In the genomic region with DNA sequence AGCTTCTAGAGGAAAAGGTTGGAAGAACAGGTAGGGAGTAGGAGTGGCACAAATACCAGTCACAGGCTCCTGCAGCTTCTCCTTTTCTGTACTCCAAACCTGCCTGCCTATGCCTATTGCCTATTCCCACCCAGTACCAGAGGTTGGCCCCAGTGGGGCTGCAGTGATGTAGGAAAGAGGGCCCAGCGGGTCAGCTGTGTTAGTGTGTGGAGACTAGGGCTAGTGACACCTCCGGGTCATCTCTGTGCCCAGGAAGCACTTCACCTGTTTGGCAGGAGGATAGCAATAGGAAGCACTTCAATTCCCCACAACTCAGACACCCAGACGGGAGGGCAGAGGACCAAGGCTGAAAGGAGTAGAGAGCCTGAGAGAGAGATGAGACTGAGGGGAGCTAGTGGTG, we compare ENCODE assay signal across 6 cellular contexts. TPM values are rescaled to one million over a fixed set of nuclear protein-coding genes. Genes with fewer than 3 reads are reported as not detected.
DNase-seq lines count a peak whose midpoint lies in the region; ATAC-seq, FAIRE-seq and TF ChIP-seq lines count a peak whose summit lies in the region.
"Not testable (repeated sequence)": the region's sequence is repeated elsewhere in the genome, so short reads cannot be mapped to it uniquely, and the experiment has no call there.

No MANE protein-coding gene starts in this region.

- not testable (repeated sequence) for TF ChIP-seq RAD21 in GM12878 (IDR thresholded peaks at IDR 0.05; ENCODE audit: insufficient read depth, low read depth, low read length)

- not testable (repeated sequence) for H3K9me3 ChIP-seq in HUES64 (ENCODE audit: insufficient read depth, low read depth, low read length); GM12878 (replicated peaks; ENCODE audit: control insufficient read depth, insufficient read depth, low read length); heart left ventricle; parathyroid adenoma (ENCODE audit: control insufficient read depth, low read length)

- H3K79me2 ChIP-seq in GM12878 (ENCODE audit: control insufficient read depth, insufficient read depth, low read length), result peaks cover 27% of the 10 kb centered on the region
- not testable (repeated sequence) for H3K79me2 ChIP-seq in parathyroid adenoma

- H3K4me3 ChIP-seq in HUES64 (ENCODE audit: low read length) (peak overlapping the region; percentile 39), GM12878 (peak overlapping the region; percentile 66), heart left ventricle (peak overlapping the region in 10 of 12 donors; percentile 4 to 55 (median 45))
- H3K4me3 ChIP-seq in parathyroid adenoma (ENCODE audit: low read depth, low read length), result not testable (repeated sequence)

- H3K27ac ChIP-seq in HUES64 (ENCODE audit: low read depth, low read length); parathyroid adenoma: not testable (repeated sequence)
- H3K27ac ChIP-seq in GM12878 (ENCODE audit: control insufficient read depth, insufficient read depth), result peak overlapping the region; percentile 14; the same call in 1 of the 2 replicates
- H3K27ac ChIP-seq in heart left ventricle, result peak overlapping the region in 10 of 12 donors; percentile 17 to 84 (median 72)

- H3K4me1 Mint-ChIP-seq in CD14-positive monocyte, result peaks cover 22% of the 10 kb centered on the region
- H3K4me1 Mint-ChIP-seq in activated CD4-positive, alpha-beta T cell treated with anti-CD3 and anti-CD28 coated beads, Interleukin-2, amount 10 ng/mL, durations not matched to agents 24 days and 14 days, result peaks cover 58% of the 10 kb centered on the region

- not testable (repeated sequence) for DNase-seq in CD14-positive monocyte (ENCODE audit: low spot score); GM12878 (ENCODE audit: low read depth, low spot score); heart left ventricle
- peak; percentile 67 for DNase-seq in activated CD4-positive, alpha-beta T cell treated with anti-CD3 and anti-CD28 coated beads, Interleukin-2, amount 10 ng/mL, durations not matched to agents 24 days and 14 days

- not testable (repeated sequence) for H4K20me1 ChIP-seq in GM12878 (ENCODE audit: control insufficient read depth, insufficient read depth)

- ATAC-seq in GM12878, heart left ventricle: not testable (repeated sequence)

- RAD21 ChIA-PET in GM12878 (lab: Charles Lee; ENCODE audit: unreplicated experiment), result interaction anchor here (0.6 to 3.3 kb wide), 6 partner anchors 10 to 144 kb away, joined by 3 to 38 read pairs (median 3); a partner anchor contains a TSS

- not testable (repeated sequence) for H2AFZ ChIP-seq in GM12878 (ENCODE audit: control insufficient read depth, low read depth, low read length)
- peak overlapping the region; percentile 24 for H2AFZ ChIP-seq in parathyroid adenoma

- H3K36me3 ChIP-seq in HUES64 (ENCODE audit: insufficient read depth, low read length) (peaks cover 43% of the 10 kb centered on the region), GM12878 (ENCODE audit: control insufficient read depth in 2 of 2, insufficient read depth in 2 of 2, low read length in 1 of 2) (peaks cover 7 to 21% of the 10 kb centered on the region in 2 experiments; a peak in 3 of 4 replicates), heart left ventricle (peaks cover 0 to 12% (median 3%) of the 10 kb centered on the region in 9 donors)
- H3K36me3 ChIP-seq in parathyroid adenoma (ENCODE audit: control insufficient read depth, insufficient read depth, low read length), result not testable (repeated sequence)

- POLR2A ChIA-PET in GM12878 (lab: Charles Lee), result interaction anchor here (0.5 to 7.1 kb wide), 16 partner anchors 10 to 374 kb away, joined by 3 to 91 read pairs (median 4); a partner anchor contains a TSS

- peaks cover 18% of the 10 kb centered on the region; the same call in 1 of the 2 replicates for H3K27me3 ChIP-seq in HUES64 (ENCODE audit: insufficient read depth, low read length)
- not testable (repeated sequence) for H3K27me3 ChIP-seq in GM12878 (replicated peaks in 1 of 2; ENCODE audit: control insufficient read depth in 2 of 2, insufficient read depth in 2 of 2, low read length in 1 of 2); heart left ventricle; parathyroid adenoma (ENCODE audit: control insufficient read depth, insufficient read depth, low read length)

- TF ChIP-seq EP300 in GM12878 (IDR thresholded peaks at IDR 0.05; ENCODE audit: borderline replicate concordance in 1 of 2, control insufficient read depth in 1 of 2, low read depth in 2 of 2, low read length in 2 of 2), result not testable (repeated sequence)

- peak overlapping the region in 5 of 7 donors; percentile 42 to 75 (median 61) for H3K27ac Mint-ChIP-seq in CD14-positive monocyte
- H3K27ac Mint-ChIP-seq in activated CD4-positive, alpha-beta T cell treated with anti-CD3 and anti-CD28 coated beads, Interleukin-2, amount 10 ng/mL, durations not matched to agents 24 days and 14 days, result peak overlapping the region; percentile 94

- not testable (repeated sequence) for H3K27me3 Mint-ChIP-seq in CD14-positive monocyte (ENCODE audit: low read depth in 3 of 3); activated CD4-positive, alpha-beta T cell treated with anti-CD3 and anti-CD28 coated beads, Interleukin-2, amount 10 ng/mL, durations not matched to agents 24 days and 14 days

- intact Hi-C loops in CD14-positive monocyte (cut with micrococcal nuclease), result loop anchor here in 1 of 2 donors (2.0 to 10.0 kb wide), 2 partner anchors 23 to 241 kb away; a partner anchor contains a TSS
- intact Hi-C loops in activated CD4-positive, alpha-beta T cell treated with anti-CD3 and anti-CD28 coated beads, Interleukin-2, amount 10 ng/mL, durations not matched to agents 24 days and 14 days (cut with micrococcal nuclease); heart left ventricle (cut with DNase I): not testable (repeated sequence)
- intact Hi-C loops in GM12878 (cut with micrococcal nuclease; ENCODE audit: unreplicated experiment), result loop anchor here (2.0 kb wide), 1 partner anchor 23 kb away; a partner anchor contains a TSS

- FAIRE-seq in GM12878 (lab: Jason Lieb, UNC), result peak; percentile 65

- CTCF ChIA-PET in GM12878 (lab: Yijun Ruan, JAX), result interaction anchor here (0.8 to 4.8 kb wide), 10 partner anchors 8 to 75 kb away, joined by 3 to 56 read pairs (median 4); no protein-coding TSS in a partner anchor

- peak overlapping the region; percentile 84 for H3K4me2 ChIP-seq in GM12878 (ENCODE audit: control insufficient read depth, insufficient read depth)
- not testable (repeated sequence) for H3K4me2 ChIP-seq in parathyroid adenoma (ENCODE audit: low read length)

- not testable (repeated sequence) for BruUV-seq in GM12878 (replicated peaks; lab: Mats Ljungman, UMichigan)

- H3K4me3 Mint-ChIP-seq in CD14-positive monocyte, result peak overlapping the region; percentile 68 to 85
- H3K4me3 Mint-ChIP-seq in activated CD4-positive, alpha-beta T cell treated with anti-CD3 and anti-CD28 coated beads, Interleukin-2, amount 10 ng/mL, durations not matched to agents 24 days and 14 days, result peak overlapping the region; percentile 95

- H3K36me3 Mint-ChIP-seq in CD14-positive monocyte, result peaks cover 22 to 40% of the 10 kb centered on the region in 2 donors
- H3K36me3 Mint-ChIP-seq in activated CD4-positive, alpha-beta T cell treated with anti-CD3 and anti-CD28 coated beads, Interleukin-2, amount 10 ng/mL, durations not matched to agents 24 days and 14 days (ENCODE audit: low read depth), result peaks cover 53% of the 10 kb centered on the region

- TF ChIP-seq CTCF in CD14-positive monocyte (IDR thresholded peaks at IDR 0.05); GM12878 (IDR thresholded peaks at IDR 0.05 in 2 of 3, conservative IDR thresholded peaks at IDR 0.05 in 1 of 3; ENCODE audit: control insufficient read depth in 2 of 3, extremely low read depth in 1 of 3, insufficient read depth in 1 of 3, low read depth in 3 of 3, low read length in 3 of 3); heart left ventricle (IDR thresholded peaks at IDR 0.05); parathyroid adenoma (IDR thresholded peaks at IDR 0.05): not testable (repeated sequence)

- in situ Hi-C loops in GM12878 (cut with MboI), result not testable (repeated sequence)

- not testable (repeated sequence) for H3K4me1 ChIP-seq in HUES64 (ENCODE audit: insufficient read depth, low read length); parathyroid adenoma
- peaks cover 29% of the 10 kb centered on the region for H3K4me1 ChIP-seq in GM12878 (ENCODE audit: control insufficient read depth, insufficient read depth, low read length)
- H3K4me1 ChIP-seq in heart left ventricle, result peaks cover 0 to 44% (median 18%) of the 10 kb centered on the region in 12 donors

- WGBS in HUES64, result 76% methylated on average over 2 of the region's 3 CpGs
- 41% methylated on average over 3 of the region's 3 CpGs for WGBS in GM12878 (ENCODE audit: insufficient coverage, insufficient replicate concordance, low lambda C conversion rate, missing lambda C conversion rate)
- WGBS in heart left ventricle, 4 donors, result 41 to 58% (median 55%) methylated on average over 3 of the region's 3 CpGs

- not testable (repeated sequence) for H3K9ac ChIP-seq in HUES64 (ENCODE audit: low read depth, low read length); parathyroid adenoma
- peak overlapping the region; percentile 37 for H3K9ac ChIP-seq in GM12878 (ENCODE audit: control insufficient read depth, insufficient read depth, low read length)

- TF ChIP-seq POLR2A in GM12878 (IDR thresholded peaks at IDR 0.05; ENCODE audit: low read depth, low read length); heart left ventricle (IDR thresholded peaks at IDR 0.05): not testable (repeated sequence)

- not testable (repeated sequence) for H3K9me3 Mint-ChIP-seq in CD14-positive monocyte; activated CD4-positive, alpha-beta T cell treated with anti-CD3 and anti-CD28 coated beads, Interleukin-2, amount 10 ng/mL, durations not matched to agents 24 days and 14 days

- SMC1A ChIA-PET in GM12878 (lab: Charles Lee; ENCODE audit: uncharacterized antibody, unreplicated experiment), result interaction anchor here (1.0 to 2.2 kb wide), 5 partner anchors 10 to 75 kb away, joined by 3 to 10 read pairs (median 4); no protein-coding TSS in a partner anchor

RNA-seq across cellular contexts. Expression of a gene that starts 0.7 kb away (rescaled TPM):
- 10 to 100 TPM in 1 of 2 donors, 1 to 10 TPM in 1; 7.1 to 10.6 TPM for polyA plus RNA-seq in CD14-positive monocyte
- 36.8 TPM for polyA plus RNA-seq in HUES64 (2013, experiment 1 of 2)
- 52.5 TPM for polyA plus RNA-seq in HUES64 (2013, experiment 2 of 2)
- total RNA-seq in activated CD4-positive, alpha-beta T cell treated with anti-CD3 and anti-CD28 coated beads, Interleukin-2, amount 10 ng/mL, durations not matched to agents 24 days and 14 days, result 70.2 and 72.9 TPM in 2 replicates
- 72.5 and 78.6 TPM in 2 replicates for total RNA-seq in GM12878 (2013; cell fraction: nucleolus; rRNA removed)
- total RNA-seq in GM12878 (2014; rRNA removed), result 110 and 119 TPM in 2 replicates
- 55.9 and 62.4 TPM in 2 replicates for total RNA-seq in GM12878 (2014; rRNA removed; fragmentation: Illumina TruSeq; extraction: Trizol)
- 59.9 and 71.4 TPM in 2 replicates for total RNA-seq in GM12878 (2021)
- 279 TPM for polyA plus RNA-seq in GM12878 (2011; ENCODE audit: low read depth)
- 109 and 268 TPM in 2 replicates for polyA plus RNA-seq in GM12878 (2011; rRNA removed)
- polyA plus RNA-seq in GM12878 (2011; cell fraction: cytosol; rRNA removed), result 315 and 402 TPM in 2 replicates
- 308 and 460 TPM in 2 replicates for polyA plus RNA-seq in GM12878 (2011; cell fraction: nucleus; rRNA removed)
- polyA plus RNA-seq in GM12878 (2012), result 312 and 405 TPM in 2 replicates
- 62.1 and 89.8 TPM in 2 replicates for polyA plus RNA-seq in GM12878 (2014; fragmentation: Illumina TruSeq; extraction: Trizol)
- polyA plus RNA-seq in GM12878 (2014; fragmentation: Nextera tagmentation; extraction: Ambion mirVana), result 100 to 1,000 TPM in 1 of 2 experiments, 10 to 100 TPM in 1; 66.6 to 107 TPM
- polyA plus RNA-seq in GM12878 (2014; rRNA removed), result 121 and 140 TPM in 2 replicates
- 10 to 100 TPM; 16.0 to 19.3 TPM for polyA plus RNA-seq in GM12878 (2016; fragmentation: Nextera tagmentation; extraction: Ambion mirVana)
- polyA minus RNA-seq in GM12878 (2011; rRNA and poly(A)+ RNA removed), result 274 and 308 TPM in 2 replicates
- polyA minus RNA-seq in GM12878 (2011; cell fraction: cytosol; rRNA and poly(A)+ RNA removed), result 52.6 and 67.9 TPM in 2 replicates
- 59.0 and 74.1 TPM in 2 replicates for polyA minus RNA-seq in GM12878 (2011; cell fraction: nucleus; rRNA and poly(A)+ RNA removed)
- 100 to 1,000 TPM; 154 to 677 (median 224) TPM for total RNA-seq in heart left ventricle
- 100 to 1,000 TPM; 179 to 220 TPM for polyA plus RNA-seq in heart left ventricle

RNA-seq across cellular contexts. Expression of a gene that starts 4.7 kb away (rescaled TPM):
- polyA plus RNA-seq in CD14-positive monocyte, result 10 to 100 TPM; 84.9 to 87.5 TPM
- polyA plus RNA-seq in HUES64 (2013, experiment 1 of 2), result 30.4 TPM
- 35.9 TPM for polyA plus RNA-seq in HUES64 (2013, experiment 2 of 2)
- total RNA-seq in activated CD4-positive, alpha-beta T cell treated with anti-CD3 and anti-CD28 coated beads, Interleukin-2, amount 10 ng/mL, durations not matched to agents 24 days and 14 days, result 65.8 and 70.9 TPM in 2 replicates
- 125 and 128 TPM in 2 replicates for total RNA-seq in GM12878 (2013; cell fraction: nucleolus; rRNA removed)
- total RNA-seq in GM12878 (2014; rRNA removed), result 54.7 and 55.1 TPM in 2 replicates
- total RNA-seq in GM12878 (2014; rRNA removed; fragmentation: Illumina TruSeq; extraction: Trizol), result 32.8 and 36.0 TPM in 2 replicates
- total RNA-seq in GM12878 (2021), result 71.3 and 73.7 TPM in 2 replicates
- 37.0 TPM for polyA plus RNA-seq in GM12878 (2011; ENCODE audit: low read depth)
- polyA plus RNA-seq in GM12878 (2011; rRNA removed), result 32.2 and 41.7 TPM in 2 replicates
- 80.6 and 93.3 TPM in 2 replicates for polyA plus RNA-seq in GM12878 (2011; cell fraction: cytosol; rRNA removed)
- 105 and 109 TPM in 2 replicates for polyA plus RNA-seq in GM12878 (2011; cell fraction: nucleus; rRNA removed)
- 64.2 and 67.9 TPM in 2 replicates for polyA plus RNA-seq in GM12878 (2012)
- polyA plus RNA-seq in GM12878 (2014; fragmentation: Illumina TruSeq; extraction: Trizol), result 62.0 and 70.6 TPM in 2 replicates
- 10 to 100 TPM; 27.5 to 32.2 TPM for polyA plus RNA-seq in GM12878 (2014; fragmentation: Nextera tagmentation; extraction: Ambion mirVana)
- 46.8 and 47.0 TPM in 2 replicates for polyA plus RNA-seq in GM12878 (2014; rRNA removed)
- polyA plus RNA-seq in GM12878 (2016; fragmentation: Nextera tagmentation; extraction: Ambion mirVana), result 10 to 100 TPM; 67.9 to 71.8 TPM
- 35.0 and 59.7 TPM in 2 replicates for polyA minus RNA-seq in GM12878 (2011; rRNA and poly(A)+ RNA removed)
- 27.9 and 28.9 TPM in 2 replicates for polyA minus RNA-seq in GM12878 (2011; cell fraction: cytosol; rRNA and poly(A)+ RNA removed)
- 28.0 and 40.9 TPM in 2 replicates for polyA minus RNA-seq in GM12878 (2011; cell fraction: nucleus; rRNA and poly(A)+ RNA removed)
- total RNA-seq in heart left ventricle, result 10 to 100 TPM; 44.7 to 83.1 (median 55.1) TPM
- 10 to 100 TPM; 10.4 to 88.4 TPM for polyA plus RNA-seq in heart left ventricle

RNA-seq across cellular contexts. Expression of a gene that starts 22.8 kb away (rescaled TPM):
- polyA plus RNA-seq in CD14-positive monocyte (not detected), GM12878 (2011; rRNA removed) (161 and 166 TPM in 2 replicates), GM12878 (2014; fragmentation: Illumina TruSeq; extraction: Trizol) (96.2 and 101 TPM in 2 replicates), GM12878 (2014; fragmentation: Nextera tagmentation; extraction: Ambion mirVana) (100 to 1,000 TPM in 1 of 2 experiments, 10 to 100 TPM in 1; 73.5 to 139 TPM), GM12878 (2014; rRNA removed) (84.4 and 86.9 TPM in 2 replicates), GM12878 (2016; fragmentation: Nextera tagmentation; extraction: Ambion mirVana) (100 to 1,000 TPM; 167 to 171 TPM), heart left ventricle (1 to 10 TPM in 1 of 2 donors, under 1 TPM in 1; 0.42 to 1.2 TPM)
- polyA plus RNA-seq in HUES64 (2013, experiment 1 of 2), result 78.9 TPM
- 81.8 TPM for polyA plus RNA-seq in HUES64 (2013, experiment 2 of 2)
- total RNA-seq in activated CD4-positive, alpha-beta T cell treated with anti-CD3 and anti-CD28 coated beads, Interleukin-2, amount 10 ng/mL, durations not matched to agents 24 days and 14 days, result 89.6 and 91.3 TPM in 2 replicates
- total RNA-seq in GM12878 (2013; cell fraction: nucleolus; rRNA removed), result 95.7 and 98.8 TPM in 2 replicates
- total RNA-seq in GM12878 (2014; rRNA removed) (101 and 102 TPM in 2 replicates), GM12878 (2014; rRNA removed; fragmentation: Illumina TruSeq; extraction: Trizol) (108 TPM in 2 replicates), GM12878 (2021) (103 TPM in 2 replicates), heart left ventricle (10 to 100 TPM in 1 of 9 donors, 1 to 10 TPM in 4, under 1 TPM in 4; 0.39 to 11.6 (median 1.5) TPM)
- polyA plus RNA-seq in GM12878 (2011; ENCODE audit: low read depth), result 44.0 TPM
- polyA plus RNA-seq in GM12878 (2011; cell fraction: cytosol; rRNA removed), result 122 and 127 TPM in 2 replicates
- 310 and 371 TPM in 2 replicates for polyA plus RNA-seq in GM12878 (2011; cell fraction: nucleus; rRNA removed)
- 56.6 and 69.1 TPM in 2 replicates for polyA plus RNA-seq in GM12878 (2012)
- polyA minus RNA-seq in GM12878 (2011; rRNA and poly(A)+ RNA removed), result 126 and 150 TPM in 2 replicates
- 76.2 and 81.5 TPM in 2 replicates for polyA minus RNA-seq in GM12878 (2011; cell fraction: cytosol; rRNA and poly(A)+ RNA removed)
- polyA minus RNA-seq in GM12878 (2011; cell fraction: nucleus; rRNA and poly(A)+ RNA removed), result 168 and 169 TPM in 2 replicates

RNA-seq across cellular contexts. Expression of a gene that starts 23.6 kb away (rescaled TPM):
- polyA plus RNA-seq in CD14-positive monocyte, result 10 to 100 TPM; 77.5 to 80.2 TPM
- 37.5 TPM for polyA plus RNA-seq in HUES64 (2013, experiment 1 of 2)
- 47.4 TPM for polyA plus RNA-seq in HUES64 (2013, experiment 2 of 2)
- total RNA-seq in activated CD4-positive, alpha-beta T cell treated with anti-CD3 and anti-CD28 coated beads, Interleukin-2, amount 10 ng/mL, durations not matched to agents 24 days and 14 days, result 59.8 and 60.2 TPM in 2 replicates
- total RNA-seq in GM12878 (2013; cell fraction: nucleolus; rRNA removed), result 161 and 194 TPM in 2 replicates
- 109 and 117 TPM in 2 replicates for total RNA-seq in GM12878 (2014; rRNA removed)
- 45.6 and 47.2 TPM in 2 replicates for total RNA-seq in GM12878 (2014; rRNA removed; fragmentation: Illumina TruSeq; extraction: Trizol)
- total RNA-seq in GM12878 (2021), result 70.7 and 75.6 TPM in 2 replicates
- polyA plus RNA-seq in GM12878 (2011; ENCODE audit: low read depth), result 22.1 TPM
- 275 and 436 TPM in 2 replicates for polyA plus RNA-seq in GM12878 (2011; rRNA removed)
- polyA plus RNA-seq in GM12878 (2011; cell fraction: cytosol; rRNA removed), result 263 and 384 TPM in 2 replicates
- 704 and 944 TPM in 2 replicates for polyA plus RNA-seq in GM12878 (2011; cell fraction: nucleus; rRNA removed)
- 46.6 and 60.8 TPM in 2 replicates for polyA plus RNA-seq in GM12878 (2012)
- 28.9 and 68.4 TPM in 2 replicates for polyA plus RNA-seq in GM12878 (2014; fragmentation: Illumina TruSeq; extraction: Trizol)
- polyA plus RNA-seq in GM12878 (2014; fragmentation: Nextera tagmentation; extraction: Ambion mirVana), result 1 to 10 TPM; 2.7 to 7.4 TPM
- 126 and 135 TPM in 2 replicates for polyA plus RNA-seq in GM12878 (2014; rRNA removed)
- 10 to 100 TPM; 38.5 to 46.1 TPM for polyA plus RNA-seq in GM12878 (2016; fragmentation: Nextera tagmentation; extraction: Ambion mirVana)
- polyA minus RNA-seq in GM12878 (2011; rRNA and poly(A)+ RNA removed), result 124 and 179 TPM in 2 replicates
- 49.2 and 83.6 TPM in 2 replicates for polyA minus RNA-seq in GM12878 (2011; cell fraction: cytosol; rRNA and poly(A)+ RNA removed)
- 211 and 217 TPM in 2 replicates for polyA minus RNA-seq in GM12878 (2011; cell fraction: nucleus; rRNA and poly(A)+ RNA removed)
- total RNA-seq in heart left ventricle, result 10 to 100 TPM; 12.8 to 30.7 (median 19.2) TPM
- polyA plus RNA-seq in heart left ventricle, result 10 to 100 TPM; 18.4 to 23.7 TPM

RNA-seq across cellular contexts. Expression of a gene that starts 38.0 kb away (rescaled TPM):
- polyA plus RNA-seq in CD14-positive monocyte, result not detected
- polyA plus RNA-seq in HUES64 (2013, experiment 1 of 2), result 9.2 TPM
- polyA plus RNA-seq in HUES64 (2013, experiment 2 of 2), result 8.8 TPM
- total RNA-seq in activated CD4-positive, alpha-beta T cell treated with anti-CD3 and anti-CD28 coated beads, Interleukin-2, amount 10 ng/mL, durations not matched to agents 24 days and 14 days, result 40.8 and 43.8 TPM in 2 replicates
- total RNA-seq in GM12878 (2013; cell fraction: nucleolus; rRNA removed), result 109 and 119 TPM in 2 replicates
- total RNA-seq in GM12878 (2014; rRNA removed), result 8.5 and 9.2 TPM in 2 replicates
- total RNA-seq in GM12878 (2014; rRNA removed; fragmentation: Illumina TruSeq; extraction: Trizol), result 8.4 and 9.0 TPM in 2 replicates
- 11.3 and 13.0 TPM in 2 replicates for total RNA-seq in GM12878 (2021)
- 5.3 TPM for polyA plus RNA-seq in GM12878 (2011; ENCODE audit: low read depth)
- polyA plus RNA-seq in GM12878 (2011; rRNA removed), result 18.6 and 22.4 TPM in 2 replicates
- 12.7 and 16.3 TPM in 2 replicates for polyA plus RNA-seq in GM12878 (2011; cell fraction: cytosol; rRNA removed)
- polyA plus RNA-seq in GM12878 (2011; cell fraction: nucleus; rRNA removed), result 103 and 108 TPM in 2 replicates
- 4.7 and 6.5 TPM in 2 replicates for polyA plus RNA-seq in GM12878 (2012)
- 12.7 and 13.9 TPM in 2 replicates for polyA plus RNA-seq in GM12878 (2014; fragmentation: Illumina TruSeq; extraction: Trizol)
- polyA plus RNA-seq in GM12878 (2014; fragmentation: Nextera tagmentation; extraction: Ambion mirVana), result 1 to 10 TPM in 1 of 2 experiments, under 1 TPM in 1; 0.52 to 1.0 TPM
- polyA plus RNA-seq in GM12878 (2014; rRNA removed), result 13.2 and 18.0 TPM in 2 replicates
- polyA plus RNA-seq in GM12878 (2016; fragmentation: Nextera tagmentation; extraction: Ambion mirVana), result 1 to 10 TPM; 1.7 to 3.6 TPM
- polyA minus RNA-seq in GM12878 (2011; rRNA and poly(A)+ RNA removed), result 21.1 and 26.9 TPM in 2 replicates
- polyA minus RNA-seq in GM12878 (2011; cell fraction: cytosol; rRNA and poly(A)+ RNA removed), result 2.7 and 4.6 TPM in 2 replicates
- 28.4 and 39.0 TPM in 2 replicates for polyA minus RNA-seq in GM12878 (2011; cell fraction: nucleus; rRNA and poly(A)+ RNA removed)
- total RNA-seq in heart left ventricle, result 1 to 10 TPM; 2.8 to 8.3 (median 4.7) TPM
- 1 to 10 TPM; 3.6 to 3.9 TPM for polyA plus RNA-seq in heart left ventricle
